ENCODE assay signal across 15 cellular contexts in genomic region chr16:11801481-11802021, GRCh38. TPM values are rescaled to one million over a fixed set of nuclear protein-coding genes. Genes with fewer than 3 reads are reported as not detected.
DNase-seq lines count a peak whose midpoint lies in the region; ATAC-seq and TF ChIP-seq lines count a peak whose summit lies in the region.
"Had no signal": no experiment of that assay in that cellular context is flagged by ENCODE, and none has a peak within 500 bp of the region (broad histone marks: within the 10 kb centered on the region; RNA-seq: fewer than 3 reads in every experiment).

No MANE protein-coding gene starts in this region.

- H2AFZ ChIP-seq in H9 (ENCODE audit: low read length) = no peak overlapping the region
- H2AFZ ChIP-seq: parathyroid adenoma had no signal

- no peaks in the 10 kb centered on the region for H3K9me3 Mint-ChIP-seq in CD4-positive, CD25-positive, alpha-beta regulatory T cell
- H3K9me3 Mint-ChIP-seq in H9 (no peaks in the 10 kb centered on the region), neural crest cell (no peaks in the 10 kb centered on the region), Calu3 (ENCODE audit: low read depth, unreplicated experiment) (no peaks in the 10 kb centered on the region)
- H3K9me3 Mint-ChIP-seq: activated naive CD8-positive, alpha-beta T cell treated with anti-CD3 and anti-CD28 coated beads for 36 hours had no signal

- no peak overlapping the region for H3K9ac ChIP-seq in H9 (ENCODE audit: extremely low read depth, insufficient read length, low read length)
- H3K9ac ChIP-seq in adipocyte (ENCODE audit: low read length) = no peak overlapping the region
- H3K9ac ChIP-seq: parathyroid adenoma had no signal

- H2AK5ac ChIP-seq in H9 (ENCODE audit: insufficient read length, low read length) = no peak overlapping the region

- H2BK20ac ChIP-seq in H9 (ENCODE audit: low read depth, low read length, poor library complexity, severe bottlenecking) = no peak overlapping the region

- TF ChIP-seq CTCF in H9 (conservative IDR thresholded peaks at IDR 0.05) = no peak
- TF ChIP-seq CTCF in neural crest cell (conservative IDR thresholded peaks at IDR 0.05) = no peak
- no peak for TF ChIP-seq CTCF in Calu3 (IDR thresholded peaks at IDR 0.05; ENCODE audit: unreplicated experiment)

- CTCF ChIA-PET in Calu3 (lab: Charles Lee) = no interaction called here

- H3K4me3 ChIP-seq in CD4-positive, CD25-positive, alpha-beta regulatory T cell (ENCODE audit: low read depth, low read length) = no peak overlapping the region
- no peak overlapping the region for H3K4me3 ChIP-seq in adipocyte (ENCODE audit: low read length)

- no peaks in the 10 kb centered on the region for H3K9me3 ChIP-seq in CD4-positive, CD25-positive, alpha-beta regulatory T cell (ENCODE audit: control insufficient read depth in 2 of 2, low read length in 2 of 2)
- H3K9me3 ChIP-seq in H9 (ENCODE audit: control insufficient read depth, low read depth, low read length) (no peaks in the 10 kb centered on the region), adipocyte (ENCODE audit: control insufficient read depth, low read length) (no peaks in the 10 kb centered on the region)
- H3K9me3 ChIP-seq: Caco-2 had no signal

- H3K79me2 ChIP-seq in H9 (ENCODE audit: insufficient read depth, low read length) = no peaks in the 10 kb centered on the region

- peaks cover 38% of the 10 kb centered on the region for H3K4me1 ChIP-seq in CD4-positive, CD25-positive, alpha-beta regulatory T cell (ENCODE audit: control insufficient read depth, insufficient read depth, low read length, poor library complexity, severe bottlenecking)
- no peaks in the 10 kb centered on the region for H3K4me1 ChIP-seq in H9 (ENCODE audit: insufficient read depth, low read length)
- peaks cover 30% of the 10 kb centered on the region for H3K4me1 ChIP-seq in adipocyte (ENCODE audit: control insufficient read depth, insufficient read depth, low read length)

- no peaks in the 10 kb centered on the region for H3K36me3 ChIP-seq in CD4-positive, CD25-positive, alpha-beta regulatory T cell (ENCODE audit: control insufficient read depth, insufficient read depth, low read length)
- H3K36me3 ChIP-seq in adipocyte (ENCODE audit: control insufficient read depth, insufficient read depth, low read length, severe bottlenecking) = no peaks in the 10 kb centered on the region

- H3K18ac ChIP-seq in H9 (ENCODE audit: insufficient read length, low read depth, low read length) = no peak overlapping the region

- no peaks in the 10 kb centered on the region for H3K79me1 ChIP-seq in H9 (ENCODE audit: insufficient read depth, low read depth, low read length, poor library complexity, severe bottlenecking)

- no peak overlapping the region for H3T11ph ChIP-seq in H9 (ENCODE audit: low read length)

- H4K5ac ChIP-seq in H9 (ENCODE audit: insufficient read length, low read depth, low read length) = no peak overlapping the region

- no peak overlapping the region for H2BK12ac ChIP-seq in H9 (ENCODE audit: insufficient read length, low read depth, low read length)

- H3K36me3 Mint-ChIP-seq in CD4-positive, CD25-positive, alpha-beta regulatory T cell = no peaks in the 10 kb centered on the region
- H3K36me3 Mint-ChIP-seq in H9 (ENCODE audit: insufficient read depth in 1 of 3, low read depth in 3 of 3) (no peaks in the 10 kb centered on the region), neural crest cell (ENCODE audit: low read depth) (no peaks in the 10 kb centered on the region), Calu3 (ENCODE audit: insufficient read depth, unreplicated experiment) (peaks cover 32% of the 10 kb centered on the region)

- no peak for DNase-seq in CD4-positive, CD25-positive, alpha-beta regulatory T cell
- DNase-seq in H9 (no peak), adipocyte (ENCODE audit: low read depth) (peak; percentile 39), neural crest cell (ENCODE audit: low read depth, low spot score) (no peak), left lobe of liver (ENCODE audit: low spot score) (no peak), Calu3 (no peak)
- DNase-seq in stimulated activated CD4-positive, alpha-beta T cell treated with anti-CD3 and anti-CD28 coated beads, Interleukin-4, amount 100 ng/mL, for 24 hours = no peak
- DNase-seq: activated CD8-positive, alpha-beta memory T cell treated with anti-CD3 and anti-CD28 coated beads, Interleukin-2, amount 10 ng/mL, durations not matched to agents 7 days and 5 days; activated naive CD8-positive, alpha-beta T cell treated with anti-CD3 and anti-CD28 coated beads for 36 hours; Caco-2; NCI-H2029; NCI-H524; OCI-M1 had no signal

- H3K27ac Mint-ChIP-seq in CD4-positive, CD25-positive, alpha-beta regulatory T cell = peak overlapping the region; percentile 84 to 100 (median 84)
- H3K27ac Mint-ChIP-seq in H9 = peak overlapping the region in 2 of 3 experiments; percentile 25 to 26; a peak in 2 of 7 replicates
- no peak overlapping the region for H3K27ac Mint-ChIP-seq in neural crest cell (ENCODE audit: unreplicated experiment)
- no peak overlapping the region for H3K27ac Mint-ChIP-seq in Calu3 (ENCODE audit: unreplicated experiment)
- H3K27ac Mint-ChIP-seq: activated CD8-positive, alpha-beta memory T cell treated with anti-CD3 and anti-CD28 coated beads, Interleukin-2, amount 10 ng/mL, durations not matched to agents 7 days and 5 days; activated naive CD8-positive, alpha-beta T cell treated with anti-CD3 and anti-CD28 coated beads for 36 hours had no signal

- H4K8ac ChIP-seq in H9 (replicated peaks; ENCODE audit: insufficient read length, low read depth, low read length) = no peak overlapping the region

- H3K27me3 Mint-ChIP-seq in CD4-positive, CD25-positive, alpha-beta regulatory T cell = peaks cover 7% of the 10 kb centered on the region
- H3K27me3 Mint-ChIP-seq in H9 (ENCODE audit: low read depth) (no peaks in the 10 kb centered on the region; the same call in 1 of the 2 replicates), neural crest cell (ENCODE audit: low read depth) (no peaks in the 10 kb centered on the region), Calu3 (ENCODE audit: unreplicated experiment) (no peaks in the 10 kb centered on the region)
- H3K27me3 Mint-ChIP-seq: activated naive CD8-positive, alpha-beta T cell treated with anti-CD3 and anti-CD28 coated beads for 36 hours had no signal

- H3K4ac ChIP-seq in H9 (ENCODE audit: low read depth, low read length) = no peak overlapping the region

- peaks cover 14% of the 10 kb centered on the region for H3K23me2 ChIP-seq in H9 (ENCODE audit: insufficient read length, low read depth, low read length, poor library complexity, severe bottlenecking)

- H3K4me1 Mint-ChIP-seq in CD4-positive, CD25-positive, alpha-beta regulatory T cell = peaks cover 13 to 56% (median 39%) of the 10 kb centered on the region in 4 donors
- H3K4me1 Mint-ChIP-seq in H9 (peaks cover 22 to 23% of the 10 kb centered on the region in 2 experiments), neural crest cell (peaks cover 32% of the 10 kb centered on the region), Calu3 (ENCODE audit: low read depth, unreplicated experiment) (peaks cover 23% of the 10 kb centered on the region)

- no peak overlapping the region for H2BK15ac ChIP-seq in H9 (ENCODE audit: low read depth, low read length)

- H4K20me1 ChIP-seq in H9 (ENCODE audit: control insufficient read depth, insufficient read depth, insufficient read length) = no peaks in the 10 kb centered on the region

- peak overlapping the region; percentile 31 to 87 (median 60) for H3K4me3 Mint-ChIP-seq in CD4-positive, CD25-positive, alpha-beta regulatory T cell
- H3K4me3 Mint-ChIP-seq in H9 (no peak overlapping the region), neural crest cell (peak overlapping the region; percentile 58), Calu3 (ENCODE audit: low read depth, unreplicated experiment) (no peak overlapping the region)
- H3K4me3 Mint-ChIP-seq: activated CD8-positive, alpha-beta memory T cell treated with anti-CD3 and anti-CD28 coated beads, Interleukin-2, amount 10 ng/mL, durations not matched to agents 7 days and 5 days; activated naive CD8-positive, alpha-beta T cell treated with anti-CD3 and anti-CD28 coated beads for 36 hours had no signal

- no peak overlapping the region for H3K4me2 ChIP-seq in H9 (ENCODE audit: insufficient read depth, insufficient read length, low read length)

- H3K27me3 ChIP-seq in CD4-positive, CD25-positive, alpha-beta regulatory T cell (ENCODE audit: control insufficient read depth, insufficient read depth, low read length) = no peaks in the 10 kb centered on the region
- no peaks in the 10 kb centered on the region for H3K27me3 ChIP-seq in H9 (ENCODE audit: insufficient read depth, low read length)
- H3K27me3 ChIP-seq in adipocyte (replicated peaks; ENCODE audit: control insufficient read depth, insufficient read depth, low read length) = no peaks in the 10 kb centered on the region

- peak overlapping the region; percentile 98 for H3K27ac ChIP-seq in CD4-positive, CD25-positive, alpha-beta regulatory T cell (ENCODE audit: insufficient read depth, low read length, poor library complexity, severe bottlenecking)
- no peak overlapping the region for H3K27ac ChIP-seq in H9 (ENCODE audit: insufficient read length, low read depth, low read length)
- H3K27ac ChIP-seq: parathyroid adenoma, VCaP had no signal

- H4K91ac ChIP-seq in H9 (ENCODE audit: insufficient read length, low read depth, low read length) = no peak overlapping the region

- no peak overlapping the region for H3K14ac ChIP-seq in H9 (ENCODE audit: insufficient read depth, low read length)

- intact Hi-C loops in Calu3 (cut with micrococcal nuclease; ENCODE audit: unreplicated experiment) = no loop called here

- WGBS in H9 (ENCODE audit: extremely low coverage, insufficient read length, low lambda C conversion rate) = no CpG with 5 or more reads among the region's 3 CpGs

- no TSS peak for BruUV-seq in Calu3 (replicated peaks; lab: Mats Ljungman, UMichigan)

- no peak for ATAC-seq in CD4-positive, CD25-positive, alpha-beta regulatory T cell (ENCODE audit: low read depth in 2 of 2)
- ATAC-seq in left lobe of liver = no peak
- ATAC-seq: activated CD8-positive, alpha-beta memory T cell treated with anti-CD3 and anti-CD28 coated beads, Interleukin-2, amount 10 ng/mL, durations not matched to agents 7 days and 5 days had no signal

- H2BK120ac ChIP-seq in H9 (ENCODE audit: low read depth, low read length, poor library complexity, severe bottlenecking) = no peak overlapping the region

- H2BK5ac ChIP-seq in H9 (ENCODE audit: insufficient read length, low read length) = no peak overlapping the region

- no peak overlapping the region for H3K23ac ChIP-seq in H9 (ENCODE audit: insufficient read length, low read depth, low read length)

- H3K56ac ChIP-seq in H9 (ENCODE audit: insufficient read length, low read depth, low read length) = no peak overlapping the region

RNA-seq across cellular contexts. Expression of gene ZC3H7A, which starts 4.5 kb away (rescaled TPM):
- 157 TPM for total RNA-seq in CD4-positive, CD25-positive, alpha-beta regulatory T cell
- polyA plus RNA-seq in CD4-positive, CD25-positive, alpha-beta regulatory T cell = 10 to 100 TPM; 43.3 to 49.5 (median 47.5) TPM
- 43.1 and 43.5 TPM in 2 replicates for total RNA-seq in H9 (2021)
- 66.5 and 74.6 TPM in 2 replicates for total RNA-seq in neural crest cell
- total RNA-seq in left lobe of liver = 20.5 TPM
- 68.7 and 70.9 TPM in 2 replicates for total RNA-seq in Calu3 (2022)

RNA-seq across cellular contexts. Expression of gene RSL1D1, which starts 49.8 kb away (rescaled TPM):
- total RNA-seq in CD4-positive, CD25-positive, alpha-beta regulatory T cell = 145 TPM
- polyA plus RNA-seq in CD4-positive, CD25-positive, alpha-beta regulatory T cell = 100 to 1,000 TPM; 106 to 235 (median 181) TPM
- 334 and 343 TPM in 2 replicates for total RNA-seq in H9 (2021)
- 199 and 205 TPM in 2 replicates for total RNA-seq in neural crest cell
- 43.0 TPM for total RNA-seq in left lobe of liver
- total RNA-seq in Calu3 (2022) = 239 and 247 TPM in 2 replicates

RNA-seq across cellular contexts. Expression of gene TXNDC11, which starts 58.9 kb away (rescaled TPM):
- 178 TPM for total RNA-seq in CD4-positive, CD25-positive, alpha-beta regulatory T cell
- polyA plus RNA-seq in CD4-positive, CD25-positive, alpha-beta regulatory T cell = 10 to 100 TPM; 64.9 to 77.2 (median 70.0) TPM
- total RNA-seq in H9 (2021) (12.2 and 15.3 TPM in 2 replicates), neural crest cell (16.9 and 18.5 TPM in 2 replicates), left lobe of liver (49.1 TPM), Calu3 (2022) (51.3 and 52.1 TPM in 2 replicates)

Comparison
In these comparisons a context has a peak if more than half of its experiments do, and no peak if none do; other contexts are left out.
1. H3K27ac Mint-ChIP-seq: peak in CD4-positive, CD25-positive, alpha-beta regulatory T cell (3 of 3) and H9 (2 of 3); none in neural crest cell (single experiment) and Calu3 (single experiment).
2. H3K4me3 Mint-ChIP-seq: peak in CD4-positive, CD25-positive, alpha-beta regulatory T cell (4 of 4) and neural crest cell (single experiment); none in H9 (0 of 2) and Calu3 (single experiment).